Comparison of ENCODE assay signal across 9 cellular contexts in genomic region chr7:105677803-105678583, GRCh38.
DNase-seq lines count a peak whose midpoint lies in the region; ATAC-seq, FAIRE-seq and TF ChIP-seq lines count a peak whose summit lies in the region.
"Had no signal": no experiment of that assay in that cellular context is flagged by ENCODE, and none has a peak within 500 bp of the region (broad histone marks: within the 10 kb centered on the region; RNA-seq: fewer than 3 reads in every experiment).

No MANE protein-coding gene starts in this region.

- peaks cover 3% of the 10 kb centered on the region; the same call in 1 of the 2 replicates for H3K36me3 Mint-ChIP-seq in WTC11
- H3K36me3 Mint-ChIP-seq in effector memory CD8-positive, alpha-beta T cell (ENCODE audit: insufficient read depth): peaks cover 18% of the 10 kb centered on the region

- H3K27me3 Mint-ChIP-seq in WTC11 (ENCODE audit: low read depth): no peaks in the 10 kb centered on the region
- H3K27me3 Mint-ChIP-seq in effector memory CD8-positive, alpha-beta T cell: no peaks in the 10 kb centered on the region

- POLR2A ChIA-PET in WTC11 (lab: Charles Lee): no interaction called here

- TF ChIP-seq CTCF in WTC11 (IDR thresholded peaks at IDR 0.05): no peak

- H3K9me3 Mint-ChIP-seq in WTC11: no peaks in the 10 kb centered on the region
- no peaks in the 10 kb centered on the region for H3K9me3 Mint-ChIP-seq in effector memory CD8-positive, alpha-beta T cell

- FAIRE-seq in HTR-8/SVneo (lab: Jason Lieb, UNC): no peak
- FAIRE-seq: A204.1 had no signal

- ATAC-seq in HG03354 (IDR thresholded peaks at IDR 0.05; ENCODE audit: poor library complexity, severe bottlenecking, unreplicated experiment) (peak; percentile 70), WTC11 (no peak)
- peak; percentile 67 for ATAC-seq in effector memory CD8-positive, alpha-beta T cell (replicated peaks)

- DNase-seq in DMS53 (lab: John Stamatoyannopoulos, UW) (peak; percentile 49), DMS53 treated with DMSO at 0.1 percent for 48 hours (lab: John Stamatoyannopoulos, UW; ENCODE audit: unreplicated experiment) (no peak), WTC11 (ENCODE audit: low spot score) (no peak), HT-29 (ENCODE audit: low spot score) (no peak), HTR-8/SVneo (ENCODE audit: insufficient read length, low spot score) (no peak)
- peak; percentile 58 to 66 (median 59) for DNase-seq in effector memory CD8-positive, alpha-beta T cell
- peak in 2 of 3 donors; percentile 27 to 40 for DNase-seq in stimulated activated CD4-positive, alpha-beta T cell treated with anti-CD3 and anti-CD28 coated beads, TNF-alpha, amount 100 ng/mL, for 48 hours (ENCODE audit: low read depth in 3 of 3)

- CTCF ChIA-PET in WTC11 (lab: Charles Lee): interaction anchor here (1.2 to 2.0 kb wide), 3 partner anchors 11 to 21 kb away, joined by 3 to 13 read pairs (median 4); no protein-coding TSS in a partner anchor

- peak overlapping the region; percentile 31; the same call in 1 of the 2 replicates for H3K27ac Mint-ChIP-seq in WTC11
- peak overlapping the region; percentile 96 to 99 for H3K27ac Mint-ChIP-seq in effector memory CD8-positive, alpha-beta T cell

- H3K4me1 Mint-ChIP-seq in WTC11: peaks cover 76% of the 10 kb centered on the region
- peaks cover 54 to 62% of the 10 kb centered on the region in 2 donors for H3K4me1 Mint-ChIP-seq in effector memory CD8-positive, alpha-beta T cell (ENCODE audit: low read depth in 2 of 2)

- no peak overlapping the region for H3K4me3 Mint-ChIP-seq in WTC11
- H3K4me3 Mint-ChIP-seq in effector memory CD8-positive, alpha-beta T cell: peak overlapping the region; percentile 77 to 80

TF ChIP-seq in WTC11, 78 proteins besides CTCF, POLR2A, EP300 and RAD21:
- no peak for TF ChIP-seq E2F5 (CRISPR knock-in tag; IDR thresholded peaks at IDR 0.05)
- TF ChIP-seq CREB1 (CRISPR knock-in tag; IDR thresholded peaks at IDR 0.05): no peak

Comparison
In these comparisons a context has a peak if more than half of its experiments do, and no peak if none do; other contexts are left out.
1. DNase-seq: peak in DMS53 (single experiment), effector memory CD8-positive, alpha-beta T cell (3 of 3) and stimulated activated CD4-positive, alpha-beta T cell treated with anti-CD3 and anti-CD28 coated beads, TNF-alpha, amount 100 ng/mL, for 48 hours (2 of 3); none in DMS53 treated with DMSO at 0.1 percent for 48 hours (single experiment), WTC11 (single experiment), HT-29 (single experiment) and HTR-8/SVneo (single experiment).